9 cellular contexts compared by ENCODE assay signal in genomic region chr13:26037302-26037701, GRCh38. TPM values are rescaled to one million over a fixed set of nuclear protein-coding genes. Genes with fewer than 3 reads are reported as not detected.
DNase-seq lines count a peak whose midpoint lies in the region; ATAC-seq and TF ChIP-seq lines count a peak whose summit lies in the region.
"Had no signal": no experiment of that assay in that cellular context is flagged by ENCODE, and none has a peak within 500 bp of the region (broad histone marks: within the 10 kb centered on the region; RNA-seq: fewer than 3 reads in every experiment).

No MANE protein-coding gene starts in this region.

- ATAC-seq in activated CD8-positive, alpha-beta memory T cell treated with anti-CD3 and anti-CD28 coated beads, Interleukin-2, amount 10 ng/mL, durations not matched to agents 7 days and 5 days, result no peak
- ATAC-seq in gastrocnemius medialis (peak in 1 of 2 donors; percentile 36), GM18511 (IDR thresholded peaks at IDR 0.05; ENCODE audit: unreplicated experiment) (no peak)

- BruUV-seq in OCI-LY7 (replicated peaks; lab: Mats Ljungman, UMichigan), result no TSS peak

- H3K27ac Mint-ChIP-seq in activated CD8-positive, alpha-beta memory T cell treated with anti-CD3 and anti-CD28 coated beads, Interleukin-2, amount 10 ng/mL, durations not matched to agents 7 days and 5 days, result no peak overlapping the region

- H3K4me1 Mint-ChIP-seq in activated CD8-positive, alpha-beta memory T cell treated with anti-CD3 and anti-CD28 coated beads, Interleukin-2, amount 10 ng/mL, durations not matched to agents 7 days and 5 days, result no peaks in the 10 kb centered on the region

- H3K27me3 ChIP-seq in gastrocnemius medialis, result no peaks in the 10 kb centered on the region
- H3K27me3 ChIP-seq in uterus, result no peaks in the 10 kb centered on the region

- no peak overlapping the region for H2AFZ ChIP-seq in OCI-LY7 (ENCODE audit: low read length)

- no peaks in the 10 kb centered on the region for H3K36me3 Mint-ChIP-seq in activated CD8-positive, alpha-beta memory T cell treated with anti-CD3 and anti-CD28 coated beads, Interleukin-2, amount 10 ng/mL, durations not matched to agents 7 days and 5 days

- no peaks in the 10 kb centered on the region for H3K9me3 Mint-ChIP-seq in activated CD8-positive, alpha-beta memory T cell treated with anti-CD3 and anti-CD28 coated beads, Interleukin-2, amount 10 ng/mL, durations not matched to agents 7 days and 5 days (ENCODE audit: low read depth)

- no peaks in the 10 kb centered on the region for H3K79me2 ChIP-seq in OCI-LY7 (ENCODE audit: insufficient read depth, low read depth, low read length)

- H3K27ac ChIP-seq in OCI-LY7 (ENCODE audit: low read depth, low read length, poor library complexity, severe bottlenecking) (no peak overlapping the region), gastrocnemius medialis (no peak overlapping the region), uterus (no peak overlapping the region)
- H3K27ac ChIP-seq: SK-N-MC had no signal

- no peaks in the 10 kb centered on the region for H4K20me1 ChIP-seq in OCI-LY7 (ENCODE audit: insufficient read depth, low read length)

- no peaks in the 10 kb centered on the region for H3K9me3 ChIP-seq in OCI-LY7 (ENCODE audit: low read length)
- H3K9me3 ChIP-seq in gastrocnemius medialis, result no peaks in the 10 kb centered on the region
- no peaks in the 10 kb centered on the region for H3K9me3 ChIP-seq in uterus

- intact Hi-C loops in OCI-LY7 (cut with micrococcal nuclease; ENCODE audit: unreplicated experiment) (no loop called here), gastrocnemius medialis (cut with DNase I; ENCODE audit: low total_unique reads) (no loop called here), uterus (cut with DNase I; ENCODE audit: low total_unique reads) (no loop called here)

- DNase-seq in activated CD8-positive, alpha-beta memory T cell treated with anti-CD3 and anti-CD28 coated beads, Interleukin-2, amount 50 U/mL, for 48 hours, result peak; percentile 60
- no peak for DNase-seq in activated CD8-positive, alpha-beta memory T cell treated with anti-CD3 and anti-CD28 coated beads, Interleukin-2, amount 10 ng/mL, durations not matched to agents 7 days and 5 days
- DNase-seq in OCI-LY7 (ENCODE audit: low spot score) (peak; percentile 37), fibroblast of mammary gland (ENCODE audit: low read depth) (no peak), gastrocnemius medialis (no peak), OCI-M2 (lab: John Stamatoyannopoulos, UW; ENCODE audit: unreplicated experiment) (no peak), uterus (no peak)

- no peak overlapping the region for H3K4me2 ChIP-seq in OCI-LY7 (ENCODE audit: low read length)

- CTCF ChIA-PET in activated CD8-positive, alpha-beta memory T cell treated with anti-CD3 and anti-CD28 coated beads, Interleukin-2, amount 10 ng/mL, durations not matched to agents 7 days and 5 days (lab: Charles Lee), result interaction anchor here (1.9 kb wide), 1 partner anchor 9 kb away, joined by 6 read pairs; no protein-coding TSS in a partner anchor
- CTCF ChIA-PET in OCI-LY7 (lab: Charles Lee; ENCODE audit: unreplicated experiment), result no interaction called here

- POLR2A ChIA-PET in OCI-LY7 (lab: Charles Lee), result no interaction called here

- in situ Hi-C loops in gastrocnemius medialis (cut with MboI; ENCODE audit: low sequenced_read_pairs in 4 of 4), result no loop called here

- H3K36me3 ChIP-seq in OCI-LY7 (ENCODE audit: insufficient read depth, low read length) (no peaks in the 10 kb centered on the region), gastrocnemius medialis (no peaks in the 10 kb centered on the region), uterus (no peaks in the 10 kb centered on the region)

- H3K9me2 ChIP-seq in OCI-LY7 (ENCODE audit: insufficient read depth, low read length), result no peaks in the 10 kb centered on the region

- TF ChIP-seq CTCF in OCI-LY7 (conservative IDR thresholded peaks at IDR 0.05; ENCODE audit: low read length) (peak; percentile 74), fibroblast of mammary gland (conservative IDR thresholded peaks at IDR 0.05; ENCODE audit: control insufficient read depth, insufficient read depth, low read depth, low read length) (peak; percentile 23), gastrocnemius medialis (IDR thresholded peaks at IDR 0.05 in 4 of 5, conservative IDR thresholded peaks at IDR 0.05 in 1 of 5) (peak; percentile 5 to 58 (median 36)), uterus (IDR thresholded peaks at IDR 0.05) (no peak)

- H3K4me1 ChIP-seq in OCI-LY7 (ENCODE audit: insufficient read depth, low read length, poor library complexity, severe bottlenecking) (no peaks in the 10 kb centered on the region), gastrocnemius medialis (no peaks in the 10 kb centered on the region), uterus (no peaks in the 10 kb centered on the region)

- H3K27me3 Mint-ChIP-seq in activated CD8-positive, alpha-beta memory T cell treated with anti-CD3 and anti-CD28 coated beads, Interleukin-2, amount 10 ng/mL, durations not matched to agents 7 days and 5 days, result peaks cover 3% of the 10 kb centered on the region

- H3K4me3 ChIP-seq in OCI-LY7 (ENCODE audit: low read depth, low read length, poor library complexity, severe bottlenecking) (no peak overlapping the region), fibroblast of mammary gland (ENCODE audit: control insufficient read depth, low read depth, low read length) (no peak overlapping the region), gastrocnemius medialis (no peak overlapping the region), uterus (no peak overlapping the region)
- H3K4me3 ChIP-seq: SK-N-MC had no signal

- no peak for TF ChIP-seq POLR2A in gastrocnemius medialis (IDR thresholded peaks at IDR 0.05)
- no peak for TF ChIP-seq POLR2A in uterus (IDR thresholded peaks at IDR 0.05)

- H3K4me3 Mint-ChIP-seq in activated CD8-positive, alpha-beta memory T cell treated with anti-CD3 and anti-CD28 coated beads, Interleukin-2, amount 10 ng/mL, durations not matched to agents 7 days and 5 days, result no peak overlapping the region

RNA-seq across cellular contexts. Expression of gene SHISA2, which starts 14.5 kb away (rescaled TPM):
- under 1 TPM in 1 of 2 experiments, not detected in 1; 0.19 TPM for total RNA-seq in activated CD8-positive, alpha-beta memory T cell treated with anti-CD3 and anti-CD28 coated beads, Interleukin-2, amount 10 ng/mL, durations not matched to agents 7 days and 5 days
- not detected in 2 replicates for total RNA-seq in OCI-LY7 (2014; rRNA removed; shearing (Covaris generic))
- total RNA-seq in OCI-LY7 (2022), result not detected in 2 replicates
- total RNA-seq in gastrocnemius medialis, result 10 to 100 TPM in 1 of 4 donors, 1 to 10 TPM in 3; 2.8 to 19.3 (median 3.2) TPM
- 1 to 10 TPM in 1 of 4 donors, under 1 TPM in 2, not detected in 1; 0.24 to 6.0 (median 0.29) TPM for total RNA-seq in uterus

Comparison
In these comparisons a context has a peak if more than half of its experiments do, and no peak if none do; other contexts are left out.
1. DNase-seq: peak in activated CD8-positive, alpha-beta memory T cell treated with anti-CD3 and anti-CD28 coated beads, Interleukin-2, amount 50 U/mL, for 48 hours (single experiment) and OCI-LY7 (single experiment); none in activated CD8-positive, alpha-beta memory T cell treated with anti-CD3 and anti-CD28 coated beads, Interleukin-2, amount 10 ng/mL, durations not matched to agents 7 days and 5 days (single experiment), fibroblast of mammary gland (single experiment), gastrocnemius medialis (0 of 2), OCI-M2 (single experiment) and uterus (0 of 2).
2. CTCF ChIP-seq: peak in OCI-LY7 (single experiment), fibroblast of mammary gland (single experiment) and gastrocnemius medialis (5 of 5); none in uterus (0 of 4).